In genomic region chr12:96364092-96364700, GRCh38 we compare ENCODE assay signal across 21 cellular contexts. TPM values are rescaled to one million over a fixed set of nuclear protein-coding genes. Genes with fewer than 3 reads are reported as not detected.
DNase-seq lines count a peak whose midpoint lies in the region; ATAC-seq and TF ChIP-seq lines count a peak whose summit lies in the region.
"Had no signal": no experiment of that assay in that cellular context is flagged by ENCODE, and none has a peak within 500 bp of the region (broad histone marks: within the 10 kb centered on the region; RNA-seq: fewer than 3 reads in every experiment).

No MANE protein-coding gene starts in this region.

- ATAC-seq in CD4-positive, alpha-beta T cell (ENCODE audit: poor library complexity), result peak; percentile 29
- ATAC-seq in gastroesophageal sphincter (no peak), GM19395 (IDR thresholded peaks at IDR 0.05; ENCODE audit: unreplicated experiment) (no peak)
- ATAC-seq: left colon had no signal

- WGBS in gastroesophageal sphincter (ENCODE audit: low coverage in 1 of 2), 2 donors, result 67 to 74% methylated on average over 3 of the region's 3 CpGs

- H3K27me3 Mint-ChIP-seq in CD4-positive, alpha-beta T cell, result no peaks in the 10 kb centered on the region
- no peaks in the 10 kb centered on the region for H3K27me3 Mint-ChIP-seq in activated naive CD8-positive, alpha-beta T cell treated with anti-CD3 and anti-CD28 coated beads for 36 hours
- H3K27me3 Mint-ChIP-seq: B cell, naive B cell had no signal

- H3K4me3 Mint-ChIP-seq in CD4-positive, alpha-beta T cell, result peak overlapping the region; percentile 52
- no peak overlapping the region for H3K4me3 Mint-ChIP-seq in activated naive CD8-positive, alpha-beta T cell treated with anti-CD3 and anti-CD28 coated beads for 36 hours
- H3K4me3 Mint-ChIP-seq: B cell had no signal

- POLR2A ChIA-PET in CD4-positive, alpha-beta T cell (lab: Charles Lee), result no interaction called here

- no peak for TF ChIP-seq POLR2A in gastroesophageal sphincter (IDR thresholded peaks at IDR 0.05)

- H3K27ac Mint-ChIP-seq in CD4-positive, alpha-beta T cell, result no peak overlapping the region
- peak overlapping the region; percentile 21 for H3K27ac Mint-ChIP-seq in activated naive CD8-positive, alpha-beta T cell treated with anti-CD3 and anti-CD28 coated beads for 36 hours
- H3K27ac Mint-ChIP-seq: B cell had no signal

- H3K27ac ChIP-seq in CD4-positive, alpha-beta T cell (ENCODE audit: low read depth, low read length), result no peak overlapping the region
- peak overlapping the region in 3 of 4 donors; percentile 6 to 78 (median 78) for H3K27ac ChIP-seq in gastroesophageal sphincter
- H3K27ac ChIP-seq: transverse colon had no signal

- no peak overlapping the region for H3K4me3 ChIP-seq in gastroesophageal sphincter
- H3K4me3 ChIP-seq: transverse colon had no signal

- peaks cover 15 to 93% (median 30%) of the 10 kb centered on the region in 3 donors for H3K4me1 ChIP-seq in gastroesophageal sphincter

- intact Hi-C loops in CD4-positive, alpha-beta T cell (cut with DNase I, micrococcal nuclease), result loop anchor here in 1 of 2 experiments (5.0 kb wide), 2 partner anchors 33 to 37 kb away; no protein-coding TSS in a partner anchor

- TF ChIP-seq EP300 in gastroesophageal sphincter (IDR thresholded peaks at IDR 0.05), result no peak

- peaks cover 93% of the 10 kb centered on the region for H3K4me1 Mint-ChIP-seq in CD4-positive, alpha-beta T cell (ENCODE audit: low read depth)
- H3K4me1 Mint-ChIP-seq in activated naive CD8-positive, alpha-beta T cell treated with anti-CD3 and anti-CD28 coated beads for 36 hours, result peaks cover 65% of the 10 kb centered on the region

- H3K9me3 ChIP-seq in CD4-positive, alpha-beta T cell (ENCODE audit: control insufficient read depth, low read length), result no peaks in the 10 kb centered on the region
- H3K9me3 ChIP-seq in gastroesophageal sphincter, result no peaks in the 10 kb centered on the region
- H3K9me3 ChIP-seq: transverse colon had no signal

- no peaks in the 10 kb centered on the region for H3K9me3 Mint-ChIP-seq in CD4-positive, alpha-beta T cell
- H3K9me3 Mint-ChIP-seq in activated naive CD8-positive, alpha-beta T cell treated with anti-CD3 and anti-CD28 coated beads for 36 hours, result no peaks in the 10 kb centered on the region
- H3K9me3 Mint-ChIP-seq: naive B cell had no signal

- DNase-seq in NCI-H510A treated with DMSO at 0.1 percent for 48 hours (lab: John Stamatoyannopoulos, UW) (peak; percentile 23), NCI-H510A (lab: John Stamatoyannopoulos, UW) (no peak), AG08395 (ENCODE audit: low spot score) (no peak), GM03348 (ENCODE audit: low spot score) (no peak)
- DNase-seq in CD4-positive, alpha-beta T cell, result no peak
- DNase-seq in activated naive CD8-positive, alpha-beta T cell treated with anti-CD3 and anti-CD28 coated beads for 36 hours, result no peak
- DNase-seq: 8988T; effector CD8-positive, alpha-beta T cell; Kasumi-1; left colon; mesenchymal stem cell; naive B cell; NCI-H187 treated with DMSO at 0.1 percent for 48 hours; NCI-H2227 treated with DMSO at 0.1 percent for 48 hours; NCI-H82; retina; stimulated activated CD4-positive, alpha-beta T cell treated with anti-CD3 and anti-CD28 coated beads, Interleukin-4, amount 100 ng/mL, for 24 hours; transverse colon had no signal

- no peaks in the 10 kb centered on the region for H3K36me3 ChIP-seq in gastroesophageal sphincter
- H3K36me3 ChIP-seq: transverse colon had no signal

- no peak for TF ChIP-seq CTCF in CD4-positive, alpha-beta T cell (IDR thresholded peaks at IDR 0.05)
- no peak for TF ChIP-seq CTCF in gastroesophageal sphincter (IDR thresholded peaks at IDR 0.05)

- peaks cover 15% of the 10 kb centered on the region for H3K36me3 Mint-ChIP-seq in CD4-positive, alpha-beta T cell (ENCODE audit: low read depth)
- peaks cover 14% of the 10 kb centered on the region for H3K36me3 Mint-ChIP-seq in activated naive CD8-positive, alpha-beta T cell treated with anti-CD3 and anti-CD28 coated beads for 36 hours
- H3K36me3 Mint-ChIP-seq: naive B cell had no signal

- no peaks in the 10 kb centered on the region for H3K27me3 ChIP-seq in CD4-positive, alpha-beta T cell (ENCODE audit: control insufficient read depth, insufficient read depth, low read length)
- no peaks in the 10 kb centered on the region for H3K27me3 ChIP-seq in gastroesophageal sphincter
- H3K27me3 ChIP-seq: transverse colon had no signal

- CTCF ChIA-PET in CD4-positive, alpha-beta T cell (lab: Charles Lee), result interaction anchor here (1.3 kb wide), 1 partner anchor 37 kb away, joined by 3 read pairs; no protein-coding TSS in a partner anchor

RNA-seq across cellular contexts. Expression of gene CDK17, which starts 36.0 kb away (rescaled TPM):
- total RNA-seq in CD4-positive, alpha-beta T cell, result 100 to 1,000 TPM; 112 to 113 TPM
- 10 to 100 TPM; 30.1 to 31.7 TPM for total RNA-seq in activated naive CD8-positive, alpha-beta T cell treated with anti-CD3 and anti-CD28 coated beads for 36 hours
- 10 to 100 TPM; 54.4 to 77.9 (median 62.9) TPM for total RNA-seq in gastroesophageal sphincter
